8 cellular contexts compared by ENCODE assay signal in genomic region chr5:159515909-159516415, GRCh38.
A peak's percentile ranks its signal among the peaks of the same experiment; 100 is the strongest.
DNase-seq lines count a peak whose midpoint lies in the region; ATAC-seq and TF ChIP-seq lines count a peak whose summit lies in the region.

No MANE protein-coding gene starts in this region.

- TF ChIP-seq CTCF in GM12865 (IDR thresholded peaks at IDR 0.05; ENCODE audit: insufficient read depth, low read depth, low read length, missing control alignments) (peak; percentile 87), lower lobe of right lung (IDR thresholded peaks at IDR 0.05) (peak; percentile 79)

- peaks cover 31% of the 10 kb centered on the region for H3K27me3 Mint-ChIP-seq in central memory CD8-positive, alpha-beta T cell

- H3K27ac ChIP-seq in lower lobe of right lung, result no peak overlapping the region

- no peaks in the 10 kb centered on the region for H3K36me3 ChIP-seq in lower lobe of right lung

- H3K36me3 Mint-ChIP-seq in central memory CD8-positive, alpha-beta T cell (ENCODE audit: insufficient read depth), result peaks cover 3% of the 10 kb centered on the region

- no peaks in the 10 kb centered on the region for H3K4me1 Mint-ChIP-seq in central memory CD8-positive, alpha-beta T cell

- no peaks in the 10 kb centered on the region for H3K9me3 ChIP-seq in lower lobe of right lung

- H3K4me3 Mint-ChIP-seq in central memory CD8-positive, alpha-beta T cell, result no peak overlapping the region

- no peak overlapping the region for H3K27ac Mint-ChIP-seq in central memory CD8-positive, alpha-beta T cell (ENCODE audit: low read depth)

- H3K4me1 ChIP-seq in lower lobe of right lung, result peaks cover 14% of the 10 kb centered on the region

- intact Hi-C loops in lower lobe of right lung (cut with DNase I), result no loop called here

- no peaks in the 10 kb centered on the region for H3K27me3 ChIP-seq in lower lobe of right lung (ENCODE audit: low read depth)

- ATAC-seq in GM21786 (IDR thresholded peaks at IDR 0.05; ENCODE audit: unreplicated experiment) (peak; percentile 93), lower lobe of right lung (peak; percentile 74 to 76)
- peak; percentile 56 for ATAC-seq in central memory CD8-positive, alpha-beta T cell (replicated peaks; ENCODE audit: extremely low read depth, poor library complexity, severe bottlenecking)

- peak; percentile 79 for DNase-seq in GM12865 (ENCODE audit: low read depth)
- DNase-seq in Kasumi-1 (lab: John Stamatoyannopoulos, UW), result peak; percentile 5 to 43
- DNase-seq in activated CD4-positive, CD25-positive, alpha-beta regulatory T cell (lab: John Stamatoyannopoulos, UW), result peak in 3 of 4 experiments; percentile 13 to 59 (median 19)
- peak; percentile 23 to 32 for DNase-seq in central memory CD8-positive, alpha-beta T cell (ENCODE audit: low spot score in 2 of 2)
- peak; percentile 68 for DNase-seq in lower lobe of right lung
- DNase-seq in stimulated activated CD8-positive, alpha-beta memory T cell treated with anti-CD3 and anti-CD28 coated beads, Interleukin-15, amount 100 ng/mL, for 48 hours (ENCODE audit: low read depth in 2 of 2), result peak; percentile 62 to 65
- DNase-seq in globus pallidus (ENCODE audit: low spot score), result no peak

- H3K9me3 Mint-ChIP-seq in central memory CD8-positive, alpha-beta T cell, result no peaks in the 10 kb centered on the region

- H3K4me3 ChIP-seq in GM12865 (ENCODE audit: low read depth, low read length) (no peak overlapping the region), lower lobe of right lung (no peak overlapping the region)
